In genomic region chr16:58488531-58488930, GRCh38 we compare ENCODE assay signal across 23 cellular contexts. TPM values are rescaled to one million over a fixed set of nuclear protein-coding genes. Genes with fewer than 3 reads are reported as not detected.
A peak's percentile ranks its signal among the peaks of the same experiment; 100 is the strongest.
DNase-seq lines count a peak whose midpoint lies in the region; ATAC-seq, FAIRE-seq and TF ChIP-seq lines count a peak whose summit lies in the region.
"Had no signal": no experiment of that assay in that cellular context is flagged by ENCODE, and none has a peak within 500 bp of the region (broad histone marks: within the 10 kb centered on the region; RNA-seq: fewer than 3 reads in every experiment).

No MANE protein-coding gene starts in this region.

- H3K4me3 ChIP-seq in A549 (no peak overlapping the region), HCT116 (replicated peaks in 1 of 2; ENCODE audit: low read depth in 1 of 2, low read length in 2 of 2) (no peak overlapping the region), left lung (no peak overlapping the region), tibial artery (no peak overlapping the region)
- H3K4me3 ChIP-seq: SJSA1 had no signal

- H4K20me1 ChIP-seq in HCT116 (ENCODE audit: insufficient read depth) = no peaks in the 10 kb centered on the region

- CTCF ChIA-PET in A549 (lab: Yijun Ruan, JAX) (interaction anchor here (0.6 to 23.4 kb wide), 41 partner anchors 9 to 335 kb away, joined by 3 to 721 read pairs (median 6); partner anchors contain the start of genes GINS3 and NDRG4), HCT116 (lab: Charles Lee) (interaction anchor here (1.3 to 5.0 kb wide), 10 partner anchors 11 to 268 kb away, joined by 4 to 92 read pairs (median 12); partner anchors contain the start of genes GINS3 and NDRG4)

- H3K4me1 ChIP-seq in A549 (0 out of 3 replicates have a peak, but pooled peaks cover 2% of the 10 kb centered on the region), HCT116 (ENCODE audit: control insufficient read depth in 1 of 2, insufficient read depth in 2 of 2, low read length in 2 of 2) (peaks cover 0 to 7% of the 10 kb centered on the region in 2 experiments; a peak in 3 of 4 replicates), left lung (peaks cover 3 to 8% of the 10 kb centered on the region in 2 donors), tibial artery (peaks cover 0 to 7% (median 3%) of the 10 kb centered on the region in 4 donors)

- no peaks in the 10 kb centered on the region for H3K79me2 ChIP-seq in HCT116 (ENCODE audit: insufficient read depth, low read length)

- intact Hi-C loops in HCT116 (cut with micrococcal nuclease) = loop anchor here (2.0 to 5.0 kb wide), 3 partner anchors 190 to 466 kb away; no protein-coding TSS in a partner anchor
- intact Hi-C loops in left lung (cut with DNase I) = loop anchor here in 1 of 2 donors (5.0 kb wide), 1 partner anchor 151 kb away; no protein-coding TSS in a partner anchor
- intact Hi-C loops in tibial artery (cut with DNase I; ENCODE audit: low total_unique reads) = loop anchor here (5.0 kb wide), 1 partner anchor 151 kb away; no protein-coding TSS in a partner anchor

- no TSS peak for BruUV-seq in HCT116 (replicated peaks; lab: Mats Ljungman, UMichigan)

- TF ChIP-seq EP300 in A549 (IDR thresholded peaks at IDR 0.05) = no peak

- H3K9me3 ChIP-seq in A549 (no peaks in the 10 kb centered on the region), HCT116 (ENCODE audit: control insufficient read depth in 1 of 2, insufficient read depth in 1 of 2, low read depth in 1 of 2, low read length in 2 of 2) (no peaks in the 10 kb centered on the region), left lung (no peaks in the 10 kb centered on the region), tibial artery (no peaks in the 10 kb centered on the region)
- H3K9me3 ChIP-seq: SJSA1 had no signal

- POLR2A ChIA-PET in A549 (lab: Yijun Ruan, JAX) = interaction anchor here (1.3 kb wide), 1 partner anchor 96 kb away, joined by 3 read pairs; the partner anchor contains the start of gene GINS3
- POLR2A ChIA-PET in HCT116 (lab: Charles Lee) = interaction anchor here (1.1 kb wide), 1 partner anchor 152 kb away, joined by 7 read pairs; no protein-coding TSS in a partner anchor

- H3K27ac ChIP-seq in A549 = no peak overlapping the region
- H3K27ac ChIP-seq in HCT116 (ENCODE audit: low read depth, low read length) = no peak overlapping the region
- H3K27ac ChIP-seq in left lung = no peak overlapping the region
- no peak overlapping the region for H3K27ac ChIP-seq in tibial artery
- H3K27ac ChIP-seq: RWPE1, SJSA1 had no signal

- no peak for FAIRE-seq in A549 (lab: Jason Lieb, UNC)
- FAIRE-seq: GM18507 had no signal

- H3K9me2 ChIP-seq in HCT116 (ENCODE audit: insufficient read depth) = no peaks in the 10 kb centered on the region

- WGBS in A549 (ENCODE audit: missing lambda C conversion rate) = 56% methylated on average over 3 of the region's 3 CpGs

- DNase-seq in A549 (ENCODE audit: low read depth in 1 of 2, low spot score in 1 of 2) = no peak
- no peak for DNase-seq in HCT116 (ENCODE audit: low read depth, low spot score)
- DNase-seq in amniotic epithelial cell (ENCODE audit: low read depth) = peak; percentile 39
- DNase-seq in left lung = peak in 1 of 2 donors; percentile 37
- no peak for DNase-seq in MV-4-11 (lab: John Stamatoyannopoulos, UW)
- DNase-seq in tibial artery = no peak
- DNase-seq: ACHN; AML-193; DND-41; GDM1; H7; KG1; NCI-H1048; NCI-H1436 treated with DMSO at 0.1 percent for 48 hours; NCI-H2029 treated with DMSO at 0.1 percent for 48 hours; NCI-H2171 treated with DMSO at 0.1 percent for 48 hours; NCI-H446 treated with DMSO at 0.1 percent for 48 hours; NK-92 treated with Interleukin-12 subunit alpha and Interleukin-12 subunit beta, amount 100 ng/mL, for 24 hours had no signal

- no peak overlapping the region for H2AFZ ChIP-seq in HCT116 (ENCODE audit: low read depth, low read length, poor library complexity, severe bottlenecking)

- H3K4me2 ChIP-seq in A549 (no peak overlapping the region), HCT116 (ENCODE audit: low read length) (no peak overlapping the region)

- RAD21 ChIA-PET in HCT116 (lab: Charles Lee; ENCODE audit: low non-redundant PET in 1 of 2, low total read pairs in 2 of 2, uncharacterized antibody in 2 of 2, unreplicated experiment in 2 of 2) = interaction anchor here (1.0 to 2.5 kb wide), 5 partner anchors 152 to 268 kb away, joined by 3 to 15 read pairs (median 6); no protein-coding TSS in a partner anchor

- TF ChIP-seq CTCF in A549 (IDR thresholded peaks at IDR 0.05) (no peak), HCT116 (IDR thresholded peaks at IDR 0.05 in 2 of 3, conservative IDR thresholded peaks at IDR 0.05 in 1 of 3; ENCODE audit: borderline replicate concordance in 1 of 3, insufficient read depth in 1 of 3, low read depth in 2 of 3, low read length in 2 of 3) (0 out of 6 replicates have a peak, but pooled peaks of 1 of the 3 experiments have one; percentile 10), left lung (IDR thresholded peaks at IDR 0.05) (no peak), tibial artery (IDR thresholded peaks at IDR 0.05) (no peak)

- TF ChIP-seq RAD21 in A549 (conservative IDR thresholded peaks at IDR 0.05 in 1 of 2, IDR thresholded peaks at IDR 0.05 in 1 of 2) (no peak), HCT116 (IDR thresholded peaks at IDR 0.05; ENCODE audit: low read depth) (no peak)

- ATAC-seq in A549 (peak; percentile 67 to 72), HCT116 (peak; percentile 34; the same call in 1 of the 2 replicates), left lung (peak; percentile 12), GM21737 (IDR thresholded peaks at IDR 0.05; ENCODE audit: unreplicated experiment) (no peak), HG02938 (IDR thresholded peaks at IDR 0.05; ENCODE audit: unreplicated experiment) (no peak)

- no peaks in the 10 kb centered on the region for H3K27me3 ChIP-seq in HCT116 (ENCODE audit: insufficient read depth, low read length)
- H3K27me3 ChIP-seq in left lung = peaks cover 0 to 5% of the 10 kb centered on the region in 2 donors
- H3K27me3 ChIP-seq in tibial artery = peaks cover 0 to 26% of the 10 kb centered on the region in 2 donors
- H3K27me3 ChIP-seq: SJSA1 had no signal

- no peaks in the 10 kb centered on the region for H3K36me3 ChIP-seq in HCT116 (ENCODE audit: control insufficient read depth in 1 of 2, insufficient read depth in 2 of 2, low read length in 2 of 2)
- no peaks in the 10 kb centered on the region for H3K36me3 ChIP-seq in left lung
- no peaks in the 10 kb centered on the region for H3K36me3 ChIP-seq in tibial artery
- H3K36me3 ChIP-seq: SJSA1 had no signal

- H3K9ac ChIP-seq in HCT116 (ENCODE audit: low read length) = no peak overlapping the region

- TF ChIP-seq POLR2A in A549 (IDR thresholded peaks at IDR 0.05; ENCODE audit: low read length) = no peak
- TF ChIP-seq POLR2A in HCT116 (IDR thresholded peaks at IDR 0.05; ENCODE audit: borderline replicate concordance, extremely low read depth, insufficient read depth, insufficient read length) = no peak

TF ChIP-seq in A549, 52 proteins besides CTCF, POLR2A, EP300 and RAD21:
- TF ChIP-seq ZC3H11A (IDR thresholded peaks at IDR 0.05) (no peak), GATA3 (IDR thresholded peaks at IDR 0.05; ENCODE audit: borderline replicate concordance) (no peak), HOXB5 (CRISPR knock-in tag; IDR thresholded peaks at IDR 0.05) (no peak), POLR2AphosphoS2 (conservative IDR thresholded peaks at IDR 0.05; ENCODE audit: low read length) (no peak)

TF ChIP-seq in HCT116, 20 proteins besides CTCF, POLR2A, EP300 and RAD21 (continues in another document):
- TF ChIP-seq REST (IDR thresholded peaks at IDR 0.05; ENCODE audit: low read depth) = no peak
- TF ChIP-seq SRF (IDR thresholded peaks at IDR 0.05; ENCODE audit: low read depth) = no peak
- no peak for TF ChIP-seq JUND (IDR thresholded peaks at IDR 0.05)
- TF ChIP-seq ZFX (IDR thresholded peaks at IDR 0.05) = no peak
- no peak for TF ChIP-seq SIN3A (IDR thresholded peaks at IDR 0.05; ENCODE audit: low read depth)
- TF ChIP-seq EGR1 (IDR thresholded peaks at IDR 0.05; ENCODE audit: low read depth) = no peak

RNA-seq across cellular contexts. Expression of gene NDRG4, which starts 11.4 kb away (rescaled TPM):
- 8.1 and 10.8 TPM in 2 replicates for polyA plus RNA-seq in A549 (2011; rRNA removed)
- 14.4 and 20.8 TPM in 2 replicates for polyA plus RNA-seq in A549 (2012; cell fraction: cytosol; rRNA removed)
- polyA plus RNA-seq in A549 (2012; cell fraction: nucleus; rRNA removed) = 44.1 and 54.8 TPM in 2 replicates
- 16.3 to 22.8 TPM (median 21.3 TPM) in 3 replicates for polyA plus RNA-seq in A549 (2017; fragmentation: RNase III; extraction: RNeasy Plus Mini Kit Qiagen cat#74134 plus additional on column Dnase treatment)
- 20.3 and 29.0 TPM in 2 replicates for polyA minus RNA-seq in A549 (2011; rRNA and poly(A)+ RNA removed)
- total RNA-seq in HCT116 (2021; ENCODE audit: unreplicated experiment) = 8.6 TPM
- polyA plus RNA-seq in HCT116 (2012) = 8.2 and 8.9 TPM in 2 replicates
- total RNA-seq in left lung = 10 to 100 TPM; 11.3 to 15.1 TPM

RNA-seq across cellular contexts. Expression of gene SETD6, which starts 26.8 kb away (rescaled TPM):
- polyA plus RNA-seq in A549 (2011; rRNA removed) (16.5 and 19.2 TPM in 2 replicates), A549 (2017; fragmentation: RNase III; extraction: RNeasy Plus Mini Kit Qiagen cat#74134 plus additional on column Dnase treatment) (24.9 to 30.4 TPM (median 27.5 TPM) in 3 replicates)
- 18.4 and 19.7 TPM in 2 replicates for polyA plus RNA-seq in A549 (2012; cell fraction: cytosol; rRNA removed)
- 60.4 and 73.2 TPM in 2 replicates for polyA plus RNA-seq in A549 (2012; cell fraction: nucleus; rRNA removed)
- 8.9 and 12.1 TPM in 2 replicates for polyA minus RNA-seq in A549 (2011; rRNA and poly(A)+ RNA removed)
- total RNA-seq in HCT116 (2021; ENCODE audit: unreplicated experiment) (26.6 TPM), left lung (10 to 100 TPM; 14.3 to 18.0 TPM)
- 13.3 and 15.1 TPM in 2 replicates for polyA plus RNA-seq in HCT116 (2012)

Comparison
In these comparisons a context has a peak if more than half of its experiments do, and no peak if none do; other contexts are left out.
1. ATAC-seq: peak in A549 (2 of 2), HCT116 (single experiment) and left lung (single experiment); none in GM21737 (single experiment) and HG02938 (single experiment).